ENCODE assay signal across 17 cellular contexts in genomic region chr12:72053604-72054003, GRCh38.
"Had no signal": no experiment of that assay in that cellular context is flagged by ENCODE, and none has a peak within 500 bp of the region (broad histone marks: within the 10 kb centered on the region; RNA-seq: fewer than 3 reads in every experiment).

No MANE protein-coding gene starts in this region.

- H3K9me3 Mint-ChIP-seq: activated B cell treated with CpG ODN at 0.5 μM for 24 hours; activated CD4-positive, alpha-beta T cell treated with anti-CD3 and anti-CD28 coated beads, Interleukin-2, amount 10 ng/mL, durations not matched to agents 7 days and 5 days; activated naive CD4-positive, alpha-beta T cell treated with anti-CD3 and anti-CD28 coated beads for 36 hours; activated T-helper 17 cell treated with anti-CD3 and anti-CD28 coated beads, Interleukin-2, amount 50 U/mL, for 72 hours had no signal

- H3K27ac ChIP-seq: body of pancreas, epithelial cell of prostate, parathyroid adenoma, thyroid gland had no signal

- H3K4me1 Mint-ChIP-seq: activated B cell treated with CpG ODN at 0.5 μM for 24 hours; activated CD4-positive, alpha-beta T cell treated with anti-CD3 and anti-CD28 coated beads, Interleukin-2, amount 10 ng/mL, durations not matched to agents 7 days and 5 days; activated T-helper 17 cell treated with anti-CD3 and anti-CD28 coated beads, Interleukin-2, amount 50 U/mL, for 72 hours; central memory CD8-positive, alpha-beta T cell; T-helper 17 cell had no signal

- ATAC-seq: activated T-helper 17 cell treated with anti-CD3 and anti-CD28 coated beads, Interleukin-2, amount 50 U/mL, for 72 hours; body of pancreas; T-helper 17 cell had no signal

- H3K9me3 ChIP-seq: body of pancreas, thyroid gland had no signal

- H3K36me3 ChIP-seq: thyroid gland had no signal

- H3K9ac ChIP-seq: parathyroid adenoma had no signal

- H3K4me3 ChIP-seq: body of pancreas, thyroid gland had no signal

- H3K27ac Mint-ChIP-seq: activated B cell treated with CpG ODN at 0.5 μM for 24 hours; activated CD4-positive, alpha-beta T cell treated with anti-CD3 and anti-CD28 coated beads, Interleukin-2, amount 10 ng/mL, durations not matched to agents 7 days and 5 days; activated naive CD4-positive, alpha-beta T cell treated with anti-CD3 and anti-CD28 coated beads for 36 hours; activated T-helper 17 cell treated with anti-CD3 and anti-CD28 coated beads, Interleukin-2, amount 50 U/mL, for 72 hours; T-helper 17 cell had no signal

- H3K4me3 Mint-ChIP-seq: activated B cell treated with CpG ODN at 0.5 μM for 24 hours; activated CD4-positive, alpha-beta T cell treated with anti-CD3 and anti-CD28 coated beads, Interleukin-2, amount 10 ng/mL, durations not matched to agents 7 days and 5 days; activated naive CD4-positive, alpha-beta T cell treated with anti-CD3 and anti-CD28 coated beads for 36 hours; activated T-helper 17 cell treated with anti-CD3 and anti-CD28 coated beads, Interleukin-2, amount 50 U/mL, for 72 hours; central memory CD8-positive, alpha-beta T cell; T-helper 17 cell had no signal

- H3K27me3 ChIP-seq: body of pancreas, thyroid gland had no signal

- H3K4me1 ChIP-seq: body of pancreas, parathyroid adenoma, thyroid gland had no signal

- DNase-seq: activated B cell treated with CpG ODN at 0.5 μM for 24 hours; activated CD4-positive, alpha-beta T cell treated with anti-CD3 and anti-CD28 coated beads, Interleukin-2, amount 10 ng/mL, durations not matched to agents 7 days and 5 days; activated naive CD4-positive, alpha-beta T cell treated with anti-CD3 and anti-CD28 coated beads for 36 hours; activated T-cell treated with anti-CD3 and anti-CD28 coated beads for 4 hours; body of pancreas; cortex of kidney; effector memory CD4-positive, alpha-beta T cell; hypothalamus; mesenchymal stem cell; retina; small intestine; T-helper 17 cell; thyroid gland had no signal

- H3K27me3 Mint-ChIP-seq: activated B cell treated with CpG ODN at 0.5 μM for 24 hours; central memory CD8-positive, alpha-beta T cell had no signal

- H2AFZ ChIP-seq: parathyroid adenoma had no signal

- H3K79me2 ChIP-seq: parathyroid adenoma had no signal
